In genomic region chr10:78764436-78764835, GRCh38 we compare ENCODE assay signal across 19 cellular contexts.
DNase-seq lines count a peak whose midpoint lies in the region; ATAC-seq and TF ChIP-seq lines count a peak whose summit lies in the region.
"Had no signal": no experiment of that assay in that cellular context is flagged by ENCODE, and none has a peak within 500 bp of the region (broad histone marks: within the 10 kb centered on the region; RNA-seq: fewer than 3 reads in every experiment).

No MANE protein-coding gene starts in this region.

- no peaks in the 10 kb centered on the region for H3K9me3 Mint-ChIP-seq in activated CD4-positive, alpha-beta memory T cell treated with anti-CD3 and anti-CD28 coated beads for 36 hours
- no peaks in the 10 kb centered on the region for H3K9me3 Mint-ChIP-seq in activated CD4-positive, alpha-beta memory T cell treated with anti-CD3 and anti-CD28 coated beads, Interleukin-2, amount 10 ng/mL, durations not matched to agents 7 days and 5 days
- H3K9me3 Mint-ChIP-seq in endothelial cell (ENCODE audit: unreplicated experiment): no peaks in the 10 kb centered on the region
- H3K9me3 Mint-ChIP-seq: activated naive CD4-positive, alpha-beta T cell treated with anti-CD3 and anti-CD28 coated beads, Interleukin-2, amount 50 U/mL, for 24 hours; naive B cell had no signal

- H3K4me3 ChIP-seq in PC-9 (no peak overlapping the region), stomach smooth muscle (ENCODE audit: low read length in 2 of 2) (no peak overlapping the region)
- H3K4me3 ChIP-seq: cardiac muscle cell, GM23248, tibial nerve had no signal

- CTCF ChIA-PET in activated CD4-positive, alpha-beta memory T cell treated with anti-CD3 and anti-CD28 coated beads for 36 hours (lab: Charles Lee): no interaction called here
- CTCF ChIA-PET in activated CD4-positive, alpha-beta memory T cell treated with anti-CD3 and anti-CD28 coated beads, Interleukin-2, amount 10 ng/mL, durations not matched to agents 7 days and 5 days (lab: Charles Lee): no interaction called here
- CTCF ChIA-PET in PC-9 (lab: Charles Lee): no interaction called here

- POLR2A ChIA-PET in activated CD4-positive, alpha-beta memory T cell treated with anti-CD3 and anti-CD28 coated beads for 36 hours (lab: Charles Lee): no interaction called here
- POLR2A ChIA-PET in activated CD4-positive, alpha-beta memory T cell treated with anti-CD3 and anti-CD28 coated beads, Interleukin-2, amount 10 ng/mL, durations not matched to agents 7 days and 5 days (lab: Charles Lee): no interaction called here
- POLR2A ChIA-PET in PC-9 (lab: Charles Lee; ENCODE audit: unreplicated experiment): no interaction called here

- H3K27ac ChIP-seq in PC-9 (peak overlapping the region; percentile 26; the same call in 1 of the 2 replicates), stomach smooth muscle (ENCODE audit: low read length) (peak overlapping the region; percentile 76)
- H3K27ac ChIP-seq: cardiac muscle cell, GM23248, HL-60 had no signal

- H3K4me1 ChIP-seq in PC-9 (replicated peaks; ENCODE audit: insufficient read depth) (peaks cover 18% of the 10 kb centered on the region), stomach smooth muscle (ENCODE audit: control insufficient read depth, insufficient read depth, low read length) (peaks cover 28% of the 10 kb centered on the region)

- no peaks in the 10 kb centered on the region for H3K36me3 Mint-ChIP-seq in activated CD4-positive, alpha-beta memory T cell treated with anti-CD3 and anti-CD28 coated beads for 36 hours
- no peaks in the 10 kb centered on the region for H3K36me3 Mint-ChIP-seq in activated CD4-positive, alpha-beta memory T cell treated with anti-CD3 and anti-CD28 coated beads, Interleukin-2, amount 10 ng/mL, durations not matched to agents 7 days and 5 days (ENCODE audit: low read depth)
- peaks cover 2% of the 10 kb centered on the region for H3K36me3 Mint-ChIP-seq in endothelial cell (ENCODE audit: low read depth, unreplicated experiment)
- H3K36me3 Mint-ChIP-seq: activated naive CD4-positive, alpha-beta T cell treated with anti-CD3 and anti-CD28 coated beads, Interleukin-2, amount 50 U/mL, for 24 hours; naive B cell had no signal

- H3K27me3 ChIP-seq in PC-9 (ENCODE audit: insufficient read depth, low read depth) (no peaks in the 10 kb centered on the region), stomach smooth muscle (ENCODE audit: control insufficient read depth in 1 of 2, insufficient read depth in 2 of 2, low read length in 2 of 2) (no peaks in the 10 kb centered on the region)
- H3K27me3 ChIP-seq: cardiac muscle cell, tibial nerve had no signal

- ATAC-seq in GM18861 (IDR thresholded peaks at IDR 0.05; ENCODE audit: unreplicated experiment) (no peak), GM19351 (IDR thresholded peaks at IDR 0.05; ENCODE audit: unreplicated experiment) (no peak)
- ATAC-seq: left lobe of liver had no signal

- H3K4me1 Mint-ChIP-seq in activated CD4-positive, alpha-beta memory T cell treated with anti-CD3 and anti-CD28 coated beads for 36 hours (ENCODE audit: low read depth): peaks cover 29% of the 10 kb centered on the region
- H3K4me1 Mint-ChIP-seq in activated CD4-positive, alpha-beta memory T cell treated with anti-CD3 and anti-CD28 coated beads, Interleukin-2, amount 10 ng/mL, durations not matched to agents 7 days and 5 days: peaks cover 3% of the 10 kb centered on the region
- H3K4me1 Mint-ChIP-seq in endothelial cell (ENCODE audit: unreplicated experiment): no peaks in the 10 kb centered on the region
- H3K4me1 Mint-ChIP-seq: activated naive CD4-positive, alpha-beta T cell treated with anti-CD3 and anti-CD28 coated beads, Interleukin-2, amount 50 U/mL, for 24 hours; naive B cell had no signal

- intact Hi-C loops in activated CD4-positive, alpha-beta memory T cell treated with anti-CD3 and anti-CD28 coated beads for 36 hours (cut with micrococcal nuclease): loop anchor here (5.0 to 10.0 kb wide), 2 partner anchors 208 to 720 kb away; no protein-coding TSS in a partner anchor
- intact Hi-C loops in PC-9 (cut with micrococcal nuclease; ENCODE audit: unreplicated experiment): no loop called here

- H3K36me3 ChIP-seq in PC-9 (ENCODE audit: low read depth) (no peaks in the 10 kb centered on the region), stomach smooth muscle (ENCODE audit: control insufficient read depth in 2 of 2, insufficient read depth in 2 of 2, low read length in 2 of 2) (no peaks in the 10 kb centered on the region)
- H3K36me3 ChIP-seq: cardiac muscle cell, tibial nerve had no signal

- H3K9me3 ChIP-seq in PC-9 (ENCODE audit: insufficient read depth, low read depth) (no peaks in the 10 kb centered on the region), stomach smooth muscle (ENCODE audit: control insufficient read depth in 2 of 2, low read length in 2 of 2) (no peaks in the 10 kb centered on the region)
- H3K9me3 ChIP-seq: SK-N-SH, tibial nerve had no signal

- H2AFZ ChIP-seq in PC-9: no peak overlapping the region; the same call in 1 of the 2 replicates
- H2AFZ ChIP-seq: GM23248 had no signal

- H3K27me3 Mint-ChIP-seq in activated CD4-positive, alpha-beta memory T cell treated with anti-CD3 and anti-CD28 coated beads for 36 hours: peaks cover 3% of the 10 kb centered on the region
- no peaks in the 10 kb centered on the region for H3K27me3 Mint-ChIP-seq in activated CD4-positive, alpha-beta memory T cell treated with anti-CD3 and anti-CD28 coated beads, Interleukin-2, amount 10 ng/mL, durations not matched to agents 7 days and 5 days
- peaks cover 2% of the 10 kb centered on the region for H3K27me3 Mint-ChIP-seq in endothelial cell (ENCODE audit: unreplicated experiment)
- H3K27me3 Mint-ChIP-seq: activated naive CD4-positive, alpha-beta T cell treated with anti-CD3 and anti-CD28 coated beads, Interleukin-2, amount 50 U/mL, for 24 hours had no signal

- no peak for TF ChIP-seq CTCF in PC-9 (conservative IDR thresholded peaks at IDR 0.05)
- no peak for TF ChIP-seq CTCF in endothelial cell (IDR thresholded peaks at IDR 0.05; ENCODE audit: unreplicated experiment)

- peaks cover 12% of the 10 kb centered on the region; the same call in 1 of the 2 replicates for H3F3A ChIP-seq in PC-9 (ENCODE audit: insufficient read depth, low read depth)

- no TSS peak for BruUV-seq in PC-9 (replicated peaks; lab: Mats Ljungman, UMichigan)

- no peak overlapping the region for H3K9ac ChIP-seq in stomach smooth muscle (ENCODE audit: low read length in 2 of 2)
- H3K9ac ChIP-seq: GM23248, SK-N-SH had no signal

- H3K9me2 ChIP-seq in PC-9 (ENCODE audit: insufficient read depth): no peaks in the 10 kb centered on the region
- H3K9me2 ChIP-seq: SK-N-SH had no signal

- peak overlapping the region; percentile 90 for H3K27ac Mint-ChIP-seq in activated CD4-positive, alpha-beta memory T cell treated with anti-CD3 and anti-CD28 coated beads for 36 hours
- no peak overlapping the region for H3K27ac Mint-ChIP-seq in activated CD4-positive, alpha-beta memory T cell treated with anti-CD3 and anti-CD28 coated beads, Interleukin-2, amount 10 ng/mL, durations not matched to agents 7 days and 5 days
- H3K27ac Mint-ChIP-seq in endothelial cell (ENCODE audit: unreplicated experiment): no peak overlapping the region
- H3K27ac Mint-ChIP-seq: activated naive CD4-positive, alpha-beta T cell treated with anti-CD3 and anti-CD28 coated beads, Interleukin-2, amount 50 U/mL, for 24 hours had no signal

- H3K4me3 Mint-ChIP-seq in activated CD4-positive, alpha-beta memory T cell treated with anti-CD3 and anti-CD28 coated beads for 36 hours: no peak overlapping the region
- H3K4me3 Mint-ChIP-seq in activated CD4-positive, alpha-beta memory T cell treated with anti-CD3 and anti-CD28 coated beads, Interleukin-2, amount 10 ng/mL, durations not matched to agents 7 days and 5 days: no peak overlapping the region
- no peak overlapping the region for H3K4me3 Mint-ChIP-seq in endothelial cell (ENCODE audit: unreplicated experiment)
- H3K4me3 Mint-ChIP-seq: activated naive CD4-positive, alpha-beta T cell treated with anti-CD3 and anti-CD28 coated beads, Interleukin-2, amount 50 U/mL, for 24 hours; naive B cell had no signal

- no peaks in the 10 kb centered on the region for H3K79me2 ChIP-seq in PC-9 (ENCODE audit: low read depth)

- no peaks in the 10 kb centered on the region for H4K20me1 ChIP-seq in PC-9 (ENCODE audit: insufficient read depth)

- DNase-seq in activated CD4-positive, alpha-beta memory T cell treated with anti-CD3 and anti-CD28 coated beads for 36 hours: peak; percentile 30
- no peak for DNase-seq in activated CD4-positive, alpha-beta memory T cell treated with anti-CD3 and anti-CD28 coated beads, Interleukin-2, amount 10 ng/mL, durations not matched to agents 7 days and 5 days
- no peak for DNase-seq in PC-9
- DNase-seq in mesenteric fat pad (ENCODE audit: low spot score): peak; percentile 22
- DNase-seq in endothelial cell (ENCODE audit: low spot score): no peak
- DNase-seq: GM23248, KBM-7, naive B cell, NCI-H1417, NCI-H510A, SK-N-SH had no signal

- peak overlapping the region; percentile 48; the same call in 1 of the 2 replicates for H3K4me2 ChIP-seq in PC-9
- H3K4me2 ChIP-seq: SK-N-SH had no signal

Comparison
In these comparisons a context has a peak if more than half of its experiments do, and no peak if none do; other contexts are left out.
1. DNase-seq: peak in activated CD4-positive, alpha-beta memory T cell treated with anti-CD3 and anti-CD28 coated beads for 36 hours (single experiment) and mesenteric fat pad (single experiment); none in activated CD4-positive, alpha-beta memory T cell treated with anti-CD3 and anti-CD28 coated beads, Interleukin-2, amount 10 ng/mL, durations not matched to agents 7 days and 5 days (single experiment), PC-9 (0 of 2) and endothelial cell (single experiment).